11 cellular contexts compared by ENCODE assay signal in genomic region chr3:134039161-134039862, GRCh38. TPM values are rescaled to one million over a fixed set of nuclear protein-coding genes. Genes with fewer than 3 reads are reported as not detected.
DNase-seq lines count a peak whose midpoint lies in the region; ATAC-seq, FAIRE-seq and TF ChIP-seq lines count a peak whose summit lies in the region.
"Had no signal": no experiment of that assay in that cellular context is flagged by ENCODE, and none has a peak within 500 bp of the region (broad histone marks: within the 10 kb centered on the region; RNA-seq: fewer than 3 reads in every experiment).

No MANE protein-coding gene starts in this region.

- H3K4me1 ChIP-seq in K562 (replicated peaks in 1 of 2; ENCODE audit: control insufficient read depth in 2 of 2, insufficient read depth in 2 of 2, low read length in 2 of 2) (no peaks in the 10 kb centered on the region), transverse colon (peaks cover 0 to 21% (median 12%) of the 10 kb centered on the region in 4 donors)

- TF ChIP-seq CTCF in K562 (IDR thresholded peaks at IDR 0.05 in 2 of 3, conservative IDR thresholded peaks at IDR 0.05 in 1 of 3; ENCODE audit: insufficient read depth in 2 of 3, low read depth in 1 of 3, low read length in 3 of 3) = peak; percentile 44 to 51 (median 50); a peak in 5 of 6 replicates
- peak in 3 of 5 experiments; percentile 31 to 59 (median 44) for TF ChIP-seq CTCF in transverse colon (IDR thresholded peaks at IDR 0.05)

- no peak overlapping the region for H3K4me2 ChIP-seq in K562 (ENCODE audit: insufficient read depth, low read length)

- POLR2A ChIA-PET in K562 (lab: Yijun Ruan, JAX) = interaction anchor here (0.6 kb wide), 1 partner anchor 88 kb away, joined by 3 read pairs; no protein-coding TSS in a partner anchor

- H3K79me2 ChIP-seq in K562 (ENCODE audit: control insufficient read depth, insufficient read depth, low read length) = no peaks in the 10 kb centered on the region

- TF ChIP-seq POLR2A in K562 (conservative IDR thresholded peaks at IDR 0.05) (no peak), transverse colon (IDR thresholded peaks at IDR 0.05) (peak; percentile 65)

- TF ChIP-seq RAD21 in K562 (CRISPR knock-in tag; conservative IDR thresholded peaks at IDR 0.05 in 1 of 2, IDR thresholded peaks at IDR 0.05 in 1 of 2) = peak in 1 of 2 experiments; percentile 61; a peak in 2 of 4 replicates

- H2AFZ ChIP-seq in K562 (ENCODE audit: low read depth, low read length) = no peak overlapping the region

- peak; percentile 97 for ATAC-seq in K562
- no peak for ATAC-seq in HG03439 (IDR thresholded peaks at IDR 0.05; ENCODE audit: unreplicated experiment)

- H3K9me1 ChIP-seq in K562 (ENCODE audit: control insufficient read depth, insufficient read depth, low read length) = no peaks in the 10 kb centered on the region

- TF ChIP-seq EP300 in K562 (IDR thresholded peaks at IDR 0.05; ENCODE audit: low read length) (no peak), transverse colon (IDR thresholded peaks at IDR 0.05; ENCODE audit: low read depth) (peak; percentile 22)

- no peak for FAIRE-seq in K562 (lab: Jason Lieb, UNC)
- FAIRE-seq: A204.1 had no signal

- H4K20me1 ChIP-seq in K562 (replicated peaks; ENCODE audit: control insufficient read depth, insufficient read depth, low read length) = no peaks in the 10 kb centered on the region

- H3K4me3 ChIP-seq in K562 (no peak overlapping the region), transverse colon (no peak overlapping the region)

- in situ Hi-C loops in K562 (cut with MboI) (no loop called here), transverse colon (cut with MboI; ENCODE audit: low pct_ligation_motif_present in 1 of 4, low pct_unique_long_range_greater_than_20kb in 1 of 4, low sequenced_read_pairs in 3 of 4) (no loop called here)

- WGBS in K562 (ENCODE audit: insufficient coverage, low coverage, missing lambda C conversion rate) = 15% methylated on average over 7 of the region's 8 CpGs
- 71% methylated on average over 8 of the region's 8 CpGs; no CpG with 5 or more reads in 1 of the 2 donors for WGBS in transverse colon (ENCODE audit: low coverage in 1 of 2), 2 donors

- peaks cover 0 to 10% of the 10 kb centered on the region in 2 experiments; a peak in 2 of 5 replicates for H3K27me3 ChIP-seq in K562 (ENCODE audit: control insufficient read depth in 2 of 2, insufficient read depth in 2 of 2, low read length in 2 of 2)
- H3K27me3 ChIP-seq in transverse colon = no peaks in the 10 kb centered on the region

- CTCF ChIA-PET in K562 (lab: Yijun Ruan, JAX; ENCODE audit: low intra/inter-chr PET ratio) = no interaction called here

- intact Hi-C loops in K562 (cut with micrococcal nuclease) = loop anchor here (1.0 kb wide), 1 partner anchor 109 kb away; no protein-coding TSS in a partner anchor
- intact Hi-C loops in transverse colon (cut with DNase I; ENCODE audit: low total_unique reads) = no loop called here

- H3K9ac ChIP-seq in K562 (ENCODE audit: insufficient read depth in 1 of 2, low read depth in 2 of 2, low read length in 2 of 2) = no peak overlapping the region

- no TSS peak for BruUV-seq in K562 (replicated peaks; lab: Mats Ljungman, UMichigan)

- H3K27ac ChIP-seq in K562 (ENCODE audit: extremely low read depth, low read depth, low read length) (no peak overlapping the region), transverse colon (peak overlapping the region; percentile 68 to 86 (median 79))

- H3K36me3 ChIP-seq in K562 (ENCODE audit: control insufficient read depth, insufficient read depth, low read length) (no peaks in the 10 kb centered on the region), transverse colon (no peaks in the 10 kb centered on the region)

- peak; percentile 15 for DNase-seq in DMS 273 (lab: John Stamatoyannopoulos, UW; ENCODE audit: unreplicated experiment)
- DNase-seq in DMS 273 treated with DMSO at 0.1 percent for 48 hours (lab: John Stamatoyannopoulos, UW) = no peak
- DNase-seq in K562 (ENCODE audit: extremely low read depth in 1 of 4, low spot score in 3 of 4) = peak; percentile 18 to 41 (median 23)
- DNase-seq in islet precursor cell = peak; percentile 88
- DNase-seq in transverse colon = peak; percentile 85
- no peak for DNase-seq in NCI-H446 (lab: John Stamatoyannopoulos, UW)
- no peak for DNase-seq in KG1 (lab: John Stamatoyannopoulos, UW)
- DNase-seq: OCI-M1 had no signal

- H3K9me3 ChIP-seq in K562 (replicated peaks; ENCODE audit: control insufficient read depth, insufficient read depth, low read depth, low read length) = no peaks in the 10 kb centered on the region
- H3K9me3 ChIP-seq in transverse colon = peaks cover 0 to under 1% of the 10 kb centered on the region in 2 donors

TF ChIP-seq in K562, 482 proteins besides CTCF, POLR2A, EP300 and RAD21:
- no peak for TF ChIP-seq SUPT5H (IDR thresholded peaks at IDR 0.05)
- 0 out of 2 replicates have a peak, but pooled peaks have one; percentile 9 for TF ChIP-seq SMC3 (conservative IDR thresholded peaks at IDR 0.05; ENCODE audit: insufficient read depth, low read depth, low read length)

RNA-seq across cellular contexts. Expression of gene SLCO2A1, which starts 9.6 kb away (rescaled TPM):
- total RNA-seq in K562 (2011; cell fraction: chromatin; rRNA removed; ENCODE audit: low replicate concordance) = not detected in 2 replicates
- total RNA-seq in K562 (2011; cell fraction: nucleolus; rRNA removed) = not detected in 2 replicates
- total RNA-seq in K562 (2011; cell fraction: nucleoplasm; rRNA removed) = not detected in 2 replicates
- total RNA-seq in K562 (2014; rRNA removed) (not detected in 2 replicates), K562 (2014; rRNA removed; fragmentation: Illumina TruSeq; extraction: Trizol) (not detected in 2 replicates), K562 (2015; rRNA removed; fragmentation: Illumina TruSeq; extraction: Trizol) (not detected in 2 replicates), K562 (2021) (0.16 TPM in 2 replicates), transverse colon (10 to 100 TPM in 3 of 4 donors, 1 to 10 TPM in 1; 8.4 to 68.5 (median 22.7) TPM)
- polyA plus RNA-seq in K562 (2011; rRNA removed) (not detected in 2 replicates), K562 (2014; fragmentation: Illumina TruSeq; extraction: Trizol) (not detected in 2 replicates), K562 (2014; fragmentation: Nextera tagmentation; extraction: Ambion mirVana) (not detected), K562 (2014; rRNA removed) (1.0 TPM in 1 of 2 replicates, not detected in the other)
- polyA plus RNA-seq in K562 (2011; cell fraction: cytosol; rRNA removed) = not detected in 2 replicates
- polyA plus RNA-seq in K562 (2011; cell fraction: nucleus; rRNA removed) = not detected in 2 replicates
- polyA plus RNA-seq in K562 (2012) = not detected in 2 replicates
- not detected in 2 replicates for polyA minus RNA-seq in K562 (2011; rRNA and poly(A)+ RNA removed)
- not detected in 2 replicates for polyA minus RNA-seq in K562 (2011; cell fraction: cytosol; rRNA and poly(A)+ RNA removed)
- polyA minus RNA-seq in K562 (2011; cell fraction: nucleus; rRNA and poly(A)+ RNA removed) = not detected in 2 replicates
- total RNA-seq: activated CD8-positive, alpha-beta memory T cell treated with anti-CD3 and anti-CD28 coated beads for 36 hours had no signal

Comparison
In these comparisons a context has a peak if more than half of its experiments do, and no peak if none do; other contexts are left out.
1. DNase-seq: peak in DMS 273 (single experiment), K562 (4 of 4), islet precursor cell (single experiment) and transverse colon (single experiment); none in DMS 273 treated with DMSO at 0.1 percent for 48 hours (single experiment), NCI-H446 (0 of 2) and KG1 (single experiment).
2. RNA of gene SLCO2A1, which starts 9.6 kb away (total RNA-seq): 8.4 to 68.5 TPM in transverse colon; 0.16 TPM in K562; every median in the first group is over 4 times any median in the second.